ENCODE assay signal across 8 cellular contexts in genomic region chr6:16332175-16332542, GRCh38.
A peak's percentile ranks its signal among the peaks of the same experiment; 100 is the strongest.
DNase-seq lines count a peak whose midpoint lies in the region; FAIRE-seq and TF ChIP-seq lines count a peak whose summit lies in the region.

No MANE protein-coding gene starts in this region.

- peaks cover 2% of the 10 kb centered on the region; the same call in 1 of the 2 replicates for H3K36me3 ChIP-seq in Loucy (ENCODE audit: insufficient read depth, low read length)
- peaks cover 7% of the 10 kb centered on the region in 2 experiments for H3K36me3 ChIP-seq in trophoblast cell (ENCODE audit: control insufficient read depth in 1 of 2, insufficient read depth in 2 of 2, low read length in 2 of 2)

- H3K4me3 Mint-ChIP-seq in activated naive CD4-positive, alpha-beta T cell treated with anti-CD3 and anti-CD28 coated beads for 36 hours: no peak overlapping the region

- H3K9me3 ChIP-seq in Loucy (ENCODE audit: insufficient read depth, low read depth, low read length) (no peaks in the 10 kb centered on the region), trophoblast cell (ENCODE audit: insufficient read depth, low read depth, low read length) (peaks cover 2% of the 10 kb centered on the region)

- no peaks in the 10 kb centered on the region for H3F3A ChIP-seq in Loucy (ENCODE audit: low read depth)

- CTCF ChIA-PET in activated naive CD4-positive, alpha-beta T cell treated with anti-CD3 and anti-CD28 coated beads for 36 hours (lab: Charles Lee): interaction anchor here (0.6 to 5.0 kb wide), 37 partner anchors 8 to 817 kb away, joined by 3 to 64 read pairs (median 4); partner anchors contain the start of genes ATXN1 and GMPR

- H3K9ac ChIP-seq in Loucy (ENCODE audit: low read depth, low read length, poor library complexity, severe bottlenecking) (no peak overlapping the region), trophoblast cell (ENCODE audit: low read length) (no peak overlapping the region)

- no peaks in the 10 kb centered on the region for H3K9me3 Mint-ChIP-seq in activated naive CD4-positive, alpha-beta T cell treated with anti-CD3 and anti-CD28 coated beads for 36 hours

- no peak overlapping the region for H3K27ac Mint-ChIP-seq in activated naive CD4-positive, alpha-beta T cell treated with anti-CD3 and anti-CD28 coated beads for 36 hours

- no peaks in the 10 kb centered on the region for H3K4me1 Mint-ChIP-seq in activated naive CD4-positive, alpha-beta T cell treated with anti-CD3 and anti-CD28 coated beads for 36 hours (ENCODE audit: low read depth)

- H4K91ac ChIP-seq in trophoblast cell (ENCODE audit: low read depth, low read length): no peak overlapping the region

- no peak overlapping the region for H2BK12ac ChIP-seq in trophoblast cell (ENCODE audit: low read length)

- TF ChIP-seq CTCF in GM12801 (IDR thresholded peaks at IDR 0.05; ENCODE audit: extremely low read depth, insufficient read length) (peak; percentile 50), Loucy (conservative IDR thresholded peaks at IDR 0.05; ENCODE audit: low read length) (peak; percentile 98)

- peaks cover 2% of the 10 kb centered on the region for H3K36me3 Mint-ChIP-seq in activated naive CD4-positive, alpha-beta T cell treated with anti-CD3 and anti-CD28 coated beads for 36 hours (ENCODE audit: low read depth)

- H3K27me3 ChIP-seq in Loucy (ENCODE audit: insufficient read depth, low read length, poor library complexity, severe bottlenecking): no peaks in the 10 kb centered on the region
- no peaks in the 10 kb centered on the region for H3K27me3 ChIP-seq in trophoblast cell (ENCODE audit: insufficient read depth, low read length)

- H2AFZ ChIP-seq in Loucy (ENCODE audit: low read length): no peak overlapping the region
- H2AFZ ChIP-seq in trophoblast cell (ENCODE audit: insufficient read depth, low read length, poor library complexity): no peak overlapping the region

- H3K4me2 ChIP-seq in Loucy (ENCODE audit: low read depth, low read length, poor library complexity, severe bottlenecking) (peak overlapping the region; percentile 34), trophoblast cell (ENCODE audit: low read length) (no peak overlapping the region)

- peaks cover 24% of the 10 kb centered on the region for H3K79me1 ChIP-seq in trophoblast cell (ENCODE audit: low read length)

- H3K79me2 ChIP-seq in Loucy (ENCODE audit: insufficient read depth, low read length) (no peaks in the 10 kb centered on the region), trophoblast cell (ENCODE audit: control insufficient read depth, insufficient read depth, low read length, poor library complexity) (peaks cover 4% of the 10 kb centered on the region)

- H3K27me3 Mint-ChIP-seq in activated naive CD4-positive, alpha-beta T cell treated with anti-CD3 and anti-CD28 coated beads for 36 hours (ENCODE audit: low read depth): no peaks in the 10 kb centered on the region

- no peak overlapping the region for H3K23ac ChIP-seq in trophoblast cell (ENCODE audit: low read length)

- no peak overlapping the region for H3K27ac ChIP-seq in trophoblast cell (ENCODE audit: low read depth, low read length)

- 100% methylated on average over 1 of the region's 7 CpGs for WGBS in trophoblast cell (ENCODE audit: extremely low coverage, insufficient coverage, insufficient read length)

- FAIRE-seq in urothelium cell line (lab: Jason Lieb, UNC): no peak

- H3K14ac ChIP-seq in trophoblast cell (ENCODE audit: low read length): no peak overlapping the region

- no peaks in the 10 kb centered on the region for H3K9me2 ChIP-seq in Loucy (replicated peaks; ENCODE audit: low read depth, low read length)

- H3K18ac ChIP-seq in trophoblast cell (ENCODE audit: low read length): no peak overlapping the region

- H3K4me1 ChIP-seq in Loucy (ENCODE audit: insufficient read depth, low read length, poor library complexity, severe bottlenecking) (peaks cover 6% of the 10 kb centered on the region), trophoblast cell (ENCODE audit: control insufficient read depth in 1 of 2, insufficient read depth in 2 of 2, low read length in 2 of 2) (peaks cover 17 to 25% of the 10 kb centered on the region in 2 experiments)

- no peaks in the 10 kb centered on the region for H4K20me1 ChIP-seq in Loucy (ENCODE audit: insufficient read depth, low read length, poor library complexity, severe bottlenecking)

- H3K4ac ChIP-seq in trophoblast cell (ENCODE audit: low read depth, low read length): no peak overlapping the region

- in situ Hi-C loops in SK-MEL-5 (cut with HindIII; ENCODE audit: low pct_unique_long_range_greater_than_20kb, low sequenced_read_pairs): no loop called here

- peak overlapping the region; percentile 31 for H2BK5ac ChIP-seq in trophoblast cell (ENCODE audit: low read depth, low read length, poor library complexity)

- no peak overlapping the region for H2AK5ac ChIP-seq in trophoblast cell (ENCODE audit: low read length)

- H2BK120ac ChIP-seq in trophoblast cell (ENCODE audit: insufficient read depth, low read length, poor library complexity): no peak overlapping the region

- H3K4me3 ChIP-seq in Loucy (ENCODE audit: low read length, poor library complexity, severe bottlenecking) (peak overlapping the region; percentile 12), trophoblast cell (ENCODE audit: low read depth, low read length) (no peak overlapping the region)

- intact Hi-C loops in activated naive CD4-positive, alpha-beta T cell treated with anti-CD3 and anti-CD28 coated beads for 36 hours (cut with micrococcal nuclease): loop anchor here (1.0 to 5.0 kb wide), 9 partner anchors 77 to 1250 kb away; partner anchors contain the start of gene ATXN1

- no peak overlapping the region for H4K8ac ChIP-seq in trophoblast cell (ENCODE audit: low read depth, low read length)

- no peak overlapping the region for H4K12ac ChIP-seq in trophoblast cell (ENCODE audit: low read depth, low read length)

- peak; percentile 64 for DNase-seq in HCEC 1CT
- DNase-seq in SK-MEL-5 (ENCODE audit: low read depth, low spot score): peak; percentile 92
- DNase-seq in activated naive CD4-positive, alpha-beta T cell treated with anti-CD3 and anti-CD28 coated beads for 36 hours: peak; percentile 94
- peak; percentile 82 for DNase-seq in glomerular visceral epithelial cell (ENCODE audit: extremely low spot score)
- DNase-seq in trophoblast cell: peak; percentile 70 to 92
- peak; percentile 68 for DNase-seq in urothelium cell line (ENCODE audit: low spot score)
